20 cellular contexts compared by ENCODE assay signal in genomic region chr9:126834672-126835071, GRCh38. TPM values are rescaled to one million over a fixed set of nuclear protein-coding genes. Genes with fewer than 3 reads are reported as not detected.
DNase-seq lines count a peak whose midpoint lies in the region; ATAC-seq lines count a peak whose summit lies in the region.
"Had no signal": no experiment of that assay in that cellular context is flagged by ENCODE, and none has a peak within 500 bp of the region (broad histone marks: within the 10 kb centered on the region; RNA-seq: fewer than 3 reads in every experiment).

No MANE protein-coding gene starts in this region.

- no peak overlapping the region for H3K4me3 Mint-ChIP-seq in activated CD8-positive, alpha-beta memory T cell treated with anti-CD3 and anti-CD28 coated beads, Interleukin-2, amount 10 ng/mL, durations not matched to agents 7 days and 5 days
- H3K4me3 Mint-ChIP-seq in activated naive CD8-positive, alpha-beta T cell treated with anti-CD3 and anti-CD28 coated beads for 36 hours, result no peak overlapping the region
- H3K4me3 Mint-ChIP-seq in immature natural killer cell, result peak overlapping the region in 1 of 5 donors; percentile 2
- no peak overlapping the region for H3K4me3 Mint-ChIP-seq in stimulated activated effector memory CD8-positive, alpha-beta T cell treated with anti-CD3 and anti-CD28 coated beads, Interleukin-12 subunit alpha, Interleukin-12 subunit beta, amount 100 ng/mL, for 72 hours
- H3K4me3 Mint-ChIP-seq: CD14-positive monocyte had no signal

- H3K4me1 Mint-ChIP-seq in activated CD8-positive, alpha-beta memory T cell treated with anti-CD3 and anti-CD28 coated beads, Interleukin-2, amount 10 ng/mL, durations not matched to agents 7 days and 5 days, result peaks cover 58% of the 10 kb centered on the region
- peaks cover 28% of the 10 kb centered on the region for H3K4me1 Mint-ChIP-seq in activated naive CD8-positive, alpha-beta T cell treated with anti-CD3 and anti-CD28 coated beads for 36 hours
- peaks cover 32 to 66% of the 10 kb centered on the region in 2 donors for H3K4me1 Mint-ChIP-seq in immature natural killer cell
- peaks cover 42% of the 10 kb centered on the region for H3K4me1 Mint-ChIP-seq in stimulated activated effector memory CD8-positive, alpha-beta T cell treated with anti-CD3 and anti-CD28 coated beads, Interleukin-12 subunit alpha, Interleukin-12 subunit beta, amount 100 ng/mL, for 72 hours

- H3K9me3 Mint-ChIP-seq in activated CD8-positive, alpha-beta memory T cell treated with anti-CD3 and anti-CD28 coated beads, Interleukin-2, amount 10 ng/mL, durations not matched to agents 7 days and 5 days (ENCODE audit: low read depth), result no peaks in the 10 kb centered on the region
- H3K9me3 Mint-ChIP-seq in activated naive CD8-positive, alpha-beta T cell treated with anti-CD3 and anti-CD28 coated beads for 36 hours, result no peaks in the 10 kb centered on the region
- no peaks in the 10 kb centered on the region for H3K9me3 Mint-ChIP-seq in immature natural killer cell
- no peaks in the 10 kb centered on the region for H3K9me3 Mint-ChIP-seq in stimulated activated effector memory CD8-positive, alpha-beta T cell treated with anti-CD3 and anti-CD28 coated beads, Interleukin-12 subunit alpha, Interleukin-12 subunit beta, amount 100 ng/mL, for 72 hours
- H3K9me3 Mint-ChIP-seq: CD14-positive monocyte had no signal

- peak overlapping the region; percentile 5 for H3K27ac Mint-ChIP-seq in activated CD8-positive, alpha-beta memory T cell treated with anti-CD3 and anti-CD28 coated beads, Interleukin-2, amount 10 ng/mL, durations not matched to agents 7 days and 5 days
- peak overlapping the region; percentile 66 for H3K27ac Mint-ChIP-seq in activated naive CD8-positive, alpha-beta T cell treated with anti-CD3 and anti-CD28 coated beads for 36 hours
- peak overlapping the region in 5 of 6 donors; percentile 6 to 62 (median 31) for H3K27ac Mint-ChIP-seq in immature natural killer cell
- H3K27ac Mint-ChIP-seq in stimulated activated effector memory CD8-positive, alpha-beta T cell treated with anti-CD3 and anti-CD28 coated beads, Interleukin-12 subunit alpha, Interleukin-12 subunit beta, amount 100 ng/mL, for 72 hours, result peak overlapping the region; percentile 24

- H3K36me3 Mint-ChIP-seq in activated CD8-positive, alpha-beta memory T cell treated with anti-CD3 and anti-CD28 coated beads, Interleukin-2, amount 10 ng/mL, durations not matched to agents 7 days and 5 days, result peaks cover 53% of the 10 kb centered on the region
- H3K36me3 Mint-ChIP-seq in activated naive CD8-positive, alpha-beta T cell treated with anti-CD3 and anti-CD28 coated beads for 36 hours, result peaks cover 30% of the 10 kb centered on the region
- H3K36me3 Mint-ChIP-seq in immature natural killer cell, result peaks cover 11 to 44% (median 12%) of the 10 kb centered on the region in 3 donors
- peaks cover 93% of the 10 kb centered on the region for H3K36me3 Mint-ChIP-seq in stimulated activated effector memory CD8-positive, alpha-beta T cell treated with anti-CD3 and anti-CD28 coated beads, Interleukin-12 subunit alpha, Interleukin-12 subunit beta, amount 100 ng/mL, for 72 hours

- ATAC-seq in activated CD8-positive, alpha-beta memory T cell treated with anti-CD3 and anti-CD28 coated beads, Interleukin-2, amount 10 ng/mL, durations not matched to agents 7 days and 5 days, result peak; percentile 21
- ATAC-seq in stimulated activated effector memory CD8-positive, alpha-beta T cell treated with anti-CD3 and anti-CD28 coated beads, Interleukin-12 subunit alpha, Interleukin-12 subunit beta, amount 100 ng/mL, for 72 hours, result no peak
- ATAC-seq in HG02571 (IDR thresholded peaks at IDR 0.05; ENCODE audit: unreplicated experiment) (no peak), GM18498 (IDR thresholded peaks at IDR 0.05; ENCODE audit: unreplicated experiment) (no peak), HG03342 (IDR thresholded peaks at IDR 0.05; ENCODE audit: unreplicated experiment) (no peak)
- ATAC-seq: HCT116 had no signal

- no peaks in the 10 kb centered on the region for H3K27me3 Mint-ChIP-seq in activated CD8-positive, alpha-beta memory T cell treated with anti-CD3 and anti-CD28 coated beads, Interleukin-2, amount 10 ng/mL, durations not matched to agents 7 days and 5 days
- no peaks in the 10 kb centered on the region for H3K27me3 Mint-ChIP-seq in activated naive CD8-positive, alpha-beta T cell treated with anti-CD3 and anti-CD28 coated beads for 36 hours
- H3K27me3 Mint-ChIP-seq in immature natural killer cell (ENCODE audit: low read depth in 3 of 3), result no peaks in the 10 kb centered on the region

- CTCF ChIA-PET in activated CD8-positive, alpha-beta memory T cell treated with anti-CD3 and anti-CD28 coated beads, Interleukin-2, amount 10 ng/mL, durations not matched to agents 7 days and 5 days (lab: Charles Lee), result interaction anchor here (2.1 kb wide), 1 partner anchor 129 kb away, joined by 8 read pairs; no protein-coding TSS in a partner anchor

- no peak for DNase-seq in activated CD8-positive, alpha-beta memory T cell treated with anti-CD3 and anti-CD28 coated beads, Interleukin-2, amount 10 ng/mL, durations not matched to agents 7 days and 5 days
- no peak for DNase-seq in activated CD8-positive, alpha-beta memory T cell treated with anti-CD3 and anti-CD28 coated beads for 24 hours
- DNase-seq in activated naive CD8-positive, alpha-beta T cell treated with anti-CD3 and anti-CD28 coated beads for 36 hours, result no peak
- DNase-seq in immature natural killer cell, result no peak
- DNase-seq in stimulated activated effector memory CD8-positive, alpha-beta T cell treated with anti-CD3 and anti-CD28 coated beads, Interleukin-12 subunit alpha, Interleukin-12 subunit beta, amount 100 ng/mL, for 72 hours (ENCODE audit: low spot score in 2 of 2), result no peak
- DNase-seq: 8988T, DMS79 treated with DMSO at 0.1 percent for 48 hours, GOT3, KBM-7, NCI-H1105 treated with DMSO at 0.1 percent for 48 hours, NCI-H1694 treated with DMSO at 0.1 percent for 48 hours, NCI-H510A, NCI-H774, OCI-M1, SHP77 had no signal

RNA-seq across cellular contexts. Expression of gene ZBTB34, which starts 25.8 kb away (rescaled TPM):
- 1 to 10 TPM; 7.4 to 7.5 TPM for total RNA-seq in activated CD8-positive, alpha-beta memory T cell treated with anti-CD3 and anti-CD28 coated beads, Interleukin-2, amount 10 ng/mL, durations not matched to agents 7 days and 5 days
- 1 to 10 TPM; 4.4 to 4.7 TPM for total RNA-seq in activated naive CD8-positive, alpha-beta T cell treated with anti-CD3 and anti-CD28 coated beads for 36 hours
- 1 to 10 TPM in 1 of 3 donors, under 1 TPM in 1, not detected in 1; 0.96 to 1.2 TPM for polyA plus RNA-seq in immature natural killer cell

RNA-seq across cellular contexts. Expression of gene ZBTB43, which starts 29.8 kb away (rescaled TPM):
- total RNA-seq in activated CD8-positive, alpha-beta memory T cell treated with anti-CD3 and anti-CD28 coated beads, Interleukin-2, amount 10 ng/mL, durations not matched to agents 7 days and 5 days, result 10 to 100 TPM; 25.2 to 28.9 TPM
- 10 to 100 TPM; 21.5 to 21.6 TPM for total RNA-seq in activated naive CD8-positive, alpha-beta T cell treated with anti-CD3 and anti-CD28 coated beads for 36 hours
- polyA plus RNA-seq in immature natural killer cell, result 10 to 100 TPM in 2 of 3 donors, 1 to 10 TPM in 1; 7.0 to 14.6 (median 10.3) TPM

Comparison
In these comparisons a context has a peak if more than half of its experiments do, and no peak if none do; other contexts are left out.
1. H3K27ac Mint-ChIP-seq: peak in every context shown above with its lines; median percentile 66 in activated naive CD8-positive, alpha-beta T cell treated with anti-CD3 and anti-CD28 coated beads for 36 hours; 31 in immature natural killer cell; 24 in stimulated activated effector memory CD8-positive, alpha-beta T cell treated with anti-CD3 and anti-CD28 coated beads, Interleukin-12 subunit alpha, Interleukin-12 subunit beta, amount 100 ng/mL, for 72 hours; 5 in activated CD8-positive, alpha-beta memory T cell treated with anti-CD3 and anti-CD28 coated beads, Interleukin-2, amount 10 ng/mL, durations not matched to agents 7 days and 5 days.